8 cellular contexts compared by ENCODE assay signal in the genomic region with DNA sequence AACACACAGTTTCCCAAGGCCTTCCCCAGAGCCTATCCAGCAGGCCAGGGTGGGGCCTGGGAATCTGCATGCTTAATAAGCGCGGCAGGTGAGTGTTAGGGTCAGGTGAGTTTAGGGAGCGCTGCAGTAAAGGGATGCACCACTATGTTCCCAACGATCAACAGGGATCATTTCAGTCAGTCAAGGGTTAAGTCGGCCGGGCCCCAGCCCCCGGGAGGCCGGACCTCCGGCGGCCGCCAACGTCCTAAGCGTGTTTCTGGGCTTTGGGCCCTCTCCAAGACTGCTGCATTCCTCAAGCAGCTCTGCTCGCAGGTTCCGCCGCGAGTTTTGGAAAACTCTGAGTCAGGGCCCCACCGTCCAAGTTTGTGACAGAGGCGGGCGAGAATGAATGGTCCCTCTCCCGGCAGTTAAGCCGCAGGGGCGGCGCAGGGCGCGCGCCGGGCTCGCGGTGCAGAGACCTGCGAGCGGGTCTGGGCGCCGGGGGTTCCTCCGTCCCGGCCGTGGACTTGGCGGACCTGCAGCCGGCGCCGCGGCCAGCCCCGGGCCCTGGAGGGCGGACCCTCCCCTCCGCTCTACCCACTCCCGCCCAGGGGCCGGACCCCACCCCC.
DNase-seq lines count a peak whose midpoint lies in the region; ATAC-seq and TF ChIP-seq lines count a peak whose summit lies in the region.

No MANE protein-coding gene starts in this region.

- peaks cover 1% of the 10 kb centered on the region for H3K4me1 ChIP-seq in iPS DF 6.9 (ENCODE audit: control insufficient read depth, insufficient read depth, low read length)
- peaks cover 0 to 47% (median 34%) of the 10 kb centered on the region in 4 donors for H3K4me1 ChIP-seq in sigmoid colon

- H3K9me3 ChIP-seq in iPS DF 6.9 (ENCODE audit: control insufficient read depth, insufficient read depth, low read length) (no peaks in the 10 kb centered on the region), sigmoid colon (no peaks in the 10 kb centered on the region)

- ATAC-seq in GM19397 (IDR thresholded peaks at IDR 0.05; ENCODE audit: unreplicated experiment) (no peak), GM19395 (IDR thresholded peaks at IDR 0.05; ENCODE audit: unreplicated experiment) (no peak)

- WGBS in iPS DF 6.9 (ENCODE audit: insufficient coverage, insufficient read length) = no CpG with 5 or more reads among the region's 47 CpGs
- 2 to 4% methylated on average over 47 of the region's 47 CpGs for WGBS in sigmoid colon, 2 donors

- H3K27me3 ChIP-seq in iPS DF 6.9 (ENCODE audit: control insufficient read depth, insufficient read depth, low read length) = no peaks in the 10 kb centered on the region
- no peaks in the 10 kb centered on the region for H3K27me3 ChIP-seq in sigmoid colon

- intact Hi-C loops in sigmoid colon (cut with DNase I) = no loop called here

- no peak for TF ChIP-seq CTCF in sigmoid colon (IDR thresholded peaks at IDR 0.05)

- H3K27ac ChIP-seq in iPS DF 6.9 (ENCODE audit: low read length) (no peak overlapping the region), sigmoid colon (peak overlapping the region in 3 of 4 donors; percentile 39 to 59 (median 55))

- DNase-seq in H4 (ENCODE audit: low spot score) (peak; percentile 33), amniotic stem cell (lab: John Stamatoyannopoulos, UW) (peak; percentile 85), iPS DF 6.9 (ENCODE audit: low read depth, low spot score) (no peak), sigmoid colon (peak; percentile 87), GM19240 (ENCODE audit: insufficient read length, low spot score) (no peak), DMS53 treated with DMSO at 0.1 percent for 48 hours (lab: John Stamatoyannopoulos, UW; ENCODE audit: unreplicated experiment) (no peak)

- H3K4me3 ChIP-seq in iPS DF 6.9 (ENCODE audit: low read length) (peak overlapping the region; percentile 79), sigmoid colon (peak overlapping the region; percentile 15 to 59 (median 49))

- no peaks in the 10 kb centered on the region for H3K36me3 ChIP-seq in iPS DF 6.9 (ENCODE audit: control insufficient read depth, insufficient read depth, low read length)
- no peaks in the 10 kb centered on the region for H3K36me3 ChIP-seq in sigmoid colon

- no peak for TF ChIP-seq POLR2A in sigmoid colon (IDR thresholded peaks at IDR 0.05)

- TF ChIP-seq EP300 in sigmoid colon (IDR thresholded peaks at IDR 0.05) = no peak

Comparison
In these comparisons a context has a peak if more than half of its experiments do, and no peak if none do; other contexts are left out.
1. DNase-seq: peak in H4 (single experiment), amniotic stem cell (single experiment) and sigmoid colon (single experiment); none in iPS DF 6.9 (single experiment), GM19240 (single experiment) and DMS53 treated with DMSO at 0.1 percent for 48 hours (single experiment).